In genomic region chr12:106308611-106309010, GRCh38 we compare ENCODE assay signal across 21 cellular contexts. TPM values are rescaled to one million over a fixed set of nuclear protein-coding genes. Genes with fewer than 3 reads are reported as not detected.
DNase-seq lines count a peak whose midpoint lies in the region; ATAC-seq and TF ChIP-seq lines count a peak whose summit lies in the region.
"Had no signal": no experiment of that assay in that cellular context is flagged by ENCODE, and none has a peak within 500 bp of the region (broad histone marks: within the 10 kb centered on the region; RNA-seq: fewer than 3 reads in every experiment).

No MANE protein-coding gene starts in this region.

- H3K36me3 Mint-ChIP-seq in activated naive CD4-positive, alpha-beta T cell treated with anti-CD3 and anti-CD28 coated beads, Interleukin-2, amount 50 U/mL, for 24 hours: peaks cover 8% of the 10 kb centered on the region
- no peaks in the 10 kb centered on the region for H3K36me3 Mint-ChIP-seq in activated naive CD4-positive, alpha-beta T cell treated with anti-CD3 and anti-CD28 coated beads, Interleukin-2, amount 50 U/mL, for 72 hours
- H3K36me3 Mint-ChIP-seq in activated naive CD8-positive, alpha-beta T cell treated with anti-CD3 and anti-CD28 coated beads, Interleukin-2, amount 50 U/mL, for 24 hours (ENCODE audit: low read depth): no peaks in the 10 kb centered on the region
- H3K36me3 Mint-ChIP-seq in neural progenitor cell: no peaks in the 10 kb centered on the region

- no peaks in the 10 kb centered on the region for H3F3A ChIP-seq in neural progenitor cell (ENCODE audit: low read depth)

- H3K9me3 ChIP-seq in neural progenitor cell (ENCODE audit: low read depth): no peaks in the 10 kb centered on the region
- H3K9me3 ChIP-seq: adrenal gland, MG63, SJCRH30 had no signal

- peaks cover 82% of the 10 kb centered on the region for H3K4me1 Mint-ChIP-seq in activated naive CD4-positive, alpha-beta T cell treated with anti-CD3 and anti-CD28 coated beads, Interleukin-2, amount 50 U/mL, for 24 hours
- H3K4me1 Mint-ChIP-seq in activated naive CD8-positive, alpha-beta T cell treated with anti-CD3 and anti-CD28 coated beads, Interleukin-2, amount 50 U/mL, for 24 hours: peaks cover 76% of the 10 kb centered on the region
- peaks cover 81% of the 10 kb centered on the region for H3K4me1 Mint-ChIP-seq in stimulated activated naive CD8-positive, alpha-beta T cell treated with anti-CD3 and anti-CD28 coated beads, Interleukin-15, amount 100 ng/mL, for 72 hours
- H3K4me1 Mint-ChIP-seq in neural progenitor cell: peaks cover 28% of the 10 kb centered on the region

- no peaks in the 10 kb centered on the region for H3K9me3 Mint-ChIP-seq in activated naive CD4-positive, alpha-beta T cell treated with anti-CD3 and anti-CD28 coated beads, Interleukin-2, amount 50 U/mL, for 24 hours
- H3K9me3 Mint-ChIP-seq in activated naive CD4-positive, alpha-beta T cell treated with anti-CD3 and anti-CD28 coated beads, Interleukin-2, amount 50 U/mL, for 72 hours: no peaks in the 10 kb centered on the region
- H3K9me3 Mint-ChIP-seq in activated naive CD8-positive, alpha-beta T cell treated with anti-CD3 and anti-CD28 coated beads, Interleukin-2, amount 50 U/mL, for 24 hours: no peaks in the 10 kb centered on the region
- H3K9me3 Mint-ChIP-seq in stimulated activated naive CD8-positive, alpha-beta T cell treated with anti-CD3 and anti-CD28 coated beads, Interleukin-15, amount 100 ng/mL, for 72 hours: no peaks in the 10 kb centered on the region
- no peaks in the 10 kb centered on the region for H3K9me3 Mint-ChIP-seq in neural progenitor cell
- H3K9me3 Mint-ChIP-seq: IgD-negative memory B cell had no signal

- H3K4me3 Mint-ChIP-seq in activated naive CD4-positive, alpha-beta T cell treated with anti-CD3 and anti-CD28 coated beads, Interleukin-2, amount 50 U/mL, for 24 hours: no peak overlapping the region
- no peak overlapping the region for H3K4me3 Mint-ChIP-seq in activated naive CD8-positive, alpha-beta T cell treated with anti-CD3 and anti-CD28 coated beads, Interleukin-2, amount 50 U/mL, for 24 hours
- H3K4me3 Mint-ChIP-seq in stimulated activated naive CD8-positive, alpha-beta T cell treated with anti-CD3 and anti-CD28 coated beads, Interleukin-15, amount 100 ng/mL, for 72 hours: no peak overlapping the region
- H3K4me3 Mint-ChIP-seq in neural progenitor cell: no peak overlapping the region
- H3K4me3 Mint-ChIP-seq: IgD-negative memory B cell had no signal

- no peak for DNase-seq in activated naive CD4-positive, alpha-beta T cell treated with anti-CD3 and anti-CD28 coated beads, Interleukin-2, amount 50 U/mL, for 72 hours (ENCODE audit: low spot score in 2 of 2)
- no peak for DNase-seq in activated naive CD8-positive, alpha-beta T cell treated with anti-CD3 and anti-CD28 coated beads, Interleukin-2, amount 50 U/mL, for 24 hours
- DNase-seq in left kidney (ENCODE audit: low read depth, low spot score) (peak; percentile 18), neural progenitor cell (ENCODE audit: low spot score) (no peak), sciatic nerve (ENCODE audit: low spot score) (no peak)
- DNase-seq in stimulated activated naive CD8-positive, alpha-beta T cell treated with anti-CD3 and anti-CD28 coated beads, Interleukin-15, amount 100 ng/mL, for 72 hours: no peak
- DNase-seq: ACHN; activated CD8-positive, alpha-beta memory T cell treated with anti-CD3 and anti-CD28 coated beads for 24 hours; adrenal gland; caudate nucleus; DMS79; HCEC 1CT; MG63; NCI-H146; PC-3; SJCRH30 had no signal

- H3K36me3 ChIP-seq in neural progenitor cell: no peaks in the 10 kb centered on the region
- H3K36me3 ChIP-seq: adrenal gland, MG63, SJCRH30 had no signal

- ATAC-seq in activated naive CD4-positive, alpha-beta T cell treated with anti-CD3 and anti-CD28 coated beads, Interleukin-2, amount 50 U/mL, for 72 hours: no peak
- no peak for ATAC-seq in activated naive CD8-positive, alpha-beta T cell treated with anti-CD3 and anti-CD28 coated beads, Interleukin-2, amount 50 U/mL, for 24 hours
- ATAC-seq in stimulated activated naive CD8-positive, alpha-beta T cell treated with anti-CD3 and anti-CD28 coated beads, Interleukin-15, amount 100 ng/mL, for 72 hours: no peak
- ATAC-seq in sciatic nerve: no peak
- no peak for ATAC-seq in GM19455 (IDR thresholded peaks at IDR 0.05; ENCODE audit: unreplicated experiment)
- ATAC-seq: esophagus mucosa, PC-3 had no signal

- peak overlapping the region; percentile 52 for H3K27ac Mint-ChIP-seq in activated naive CD4-positive, alpha-beta T cell treated with anti-CD3 and anti-CD28 coated beads, Interleukin-2, amount 50 U/mL, for 24 hours
- H3K27ac Mint-ChIP-seq in activated naive CD4-positive, alpha-beta T cell treated with anti-CD3 and anti-CD28 coated beads, Interleukin-2, amount 50 U/mL, for 72 hours: peak overlapping the region in 1 of 2 donors; percentile 17
- H3K27ac Mint-ChIP-seq in activated naive CD8-positive, alpha-beta T cell treated with anti-CD3 and anti-CD28 coated beads, Interleukin-2, amount 50 U/mL, for 24 hours: peak overlapping the region; percentile 69
- peak overlapping the region; percentile 11 to 31 for H3K27ac Mint-ChIP-seq in stimulated activated naive CD8-positive, alpha-beta T cell treated with anti-CD3 and anti-CD28 coated beads, Interleukin-15, amount 100 ng/mL, for 72 hours
- H3K27ac Mint-ChIP-seq in neural progenitor cell: no peak overlapping the region

- H3K79me2 ChIP-seq in neural progenitor cell (ENCODE audit: low read depth): no peaks in the 10 kb centered on the region

- H3K9ac ChIP-seq in neural progenitor cell: no peak overlapping the region

- no peak overlapping the region for H3K4me3 ChIP-seq in neural progenitor cell
- H3K4me3 ChIP-seq: adrenal gland, MG63, SJCRH30, skin epidermis had no signal

- no peaks in the 10 kb centered on the region for H4K20me1 ChIP-seq in neural progenitor cell (ENCODE audit: low read depth)

- TF ChIP-seq CTCF in neural progenitor cell (IDR thresholded peaks at IDR 0.05): no peak

- no peak overlapping the region for H2AFZ ChIP-seq in neural progenitor cell (replicated peaks)

- no peak overlapping the region for H3K4me2 ChIP-seq in neural progenitor cell

- intact Hi-C loops in sciatic nerve (cut with DNase I): no loop called here

- H3K27me3 ChIP-seq in neural progenitor cell: no peaks in the 10 kb centered on the region
- H3K27me3 ChIP-seq: adrenal gland, MG63, SJCRH30 had no signal

- H3K27me3 Mint-ChIP-seq in activated naive CD4-positive, alpha-beta T cell treated with anti-CD3 and anti-CD28 coated beads, Interleukin-2, amount 50 U/mL, for 24 hours: no peaks in the 10 kb centered on the region
- H3K27me3 Mint-ChIP-seq in activated naive CD8-positive, alpha-beta T cell treated with anti-CD3 and anti-CD28 coated beads, Interleukin-2, amount 50 U/mL, for 24 hours: no peaks in the 10 kb centered on the region
- H3K27me3 Mint-ChIP-seq in stimulated activated naive CD8-positive, alpha-beta T cell treated with anti-CD3 and anti-CD28 coated beads, Interleukin-15, amount 100 ng/mL, for 72 hours: no peaks in the 10 kb centered on the region
- H3K27me3 Mint-ChIP-seq in neural progenitor cell (ENCODE audit: insufficient read depth, low read depth): peaks cover 3% of the 10 kb centered on the region

- H3K4me1 ChIP-seq in neural progenitor cell: peaks cover 16% of the 10 kb centered on the region

- no peak overlapping the region for H3K27ac ChIP-seq in neural progenitor cell
- H3K27ac ChIP-seq: adrenal gland, SJCRH30 had no signal

RNA-seq across cellular contexts. Expression of gene TCP11L2, which starts 6.1 kb away (rescaled TPM):
- 10 to 100 TPM; 19.2 to 19.6 TPM for total RNA-seq in activated naive CD4-positive, alpha-beta T cell treated with anti-CD3 and anti-CD28 coated beads, Interleukin-2, amount 50 U/mL, for 72 hours
- total RNA-seq in neural progenitor cell (ENCODE audit: low replicate concordance): 7.8 and 8.8 TPM in 2 replicates
- 52.1 TPM for total RNA-seq in sciatic nerve

RNA-seq across cellular contexts. Expression of gene POLR3B, which starts 48.9 kb away (rescaled TPM):
- 1 to 10 TPM; 3.6 to 6.4 TPM for total RNA-seq in activated naive CD4-positive, alpha-beta T cell treated with anti-CD3 and anti-CD28 coated beads, Interleukin-2, amount 50 U/mL, for 72 hours
- total RNA-seq in neural progenitor cell (ENCODE audit: low replicate concordance) (8.4 and 8.8 TPM in 2 replicates), sciatic nerve (6.1 TPM)
